In the genomic region with DNA sequence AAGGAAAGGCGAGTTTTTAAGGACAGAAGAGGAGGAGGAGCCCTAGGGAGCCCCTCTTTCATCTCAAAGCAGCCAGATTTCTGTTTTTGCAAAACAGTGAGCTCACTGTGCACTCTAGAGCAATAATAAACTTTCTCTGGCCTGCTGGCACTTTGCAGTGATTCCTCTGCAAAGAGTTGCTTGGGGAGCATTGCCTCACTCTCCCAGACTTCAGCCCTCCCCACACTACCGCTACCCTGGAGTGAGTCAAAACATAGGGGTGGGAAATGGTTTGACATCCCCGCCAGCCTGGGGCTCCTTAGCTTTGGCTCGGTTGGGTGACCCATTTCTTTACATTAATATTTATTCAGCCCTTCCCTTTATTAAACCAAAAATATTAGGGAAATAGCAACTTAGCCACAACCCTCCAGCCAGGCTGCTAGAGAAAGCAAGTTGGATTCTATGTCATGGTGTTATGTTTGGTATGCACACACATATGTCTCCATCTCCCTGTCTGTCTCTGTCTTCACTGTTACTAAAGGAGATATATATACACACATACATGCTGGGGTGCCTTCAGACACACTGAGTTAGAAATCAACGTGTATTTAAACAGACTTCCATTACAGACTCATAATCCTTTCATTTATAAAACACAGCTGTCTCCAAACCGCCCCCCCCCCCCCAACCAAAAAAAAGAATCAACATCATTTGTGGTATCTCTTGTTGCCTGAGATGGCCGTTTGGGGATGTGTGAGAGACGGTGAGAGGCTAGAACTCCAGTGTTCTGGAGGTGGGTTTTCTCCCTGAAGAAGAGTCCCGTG, we compare ENCODE assay signal across 8 cellular contexts. TPM values are rescaled to one million over a fixed set of nuclear protein-coding genes. Genes with fewer than 3 reads are reported as not detected.
DNase-seq lines count a peak whose midpoint lies in the region; ATAC-seq and TF ChIP-seq lines count a peak whose summit lies in the region.

No MANE protein-coding gene starts in this region.

- TF ChIP-seq RAD21 in SK-N-SH (IDR thresholded peaks at IDR 0.05; ENCODE audit: low read length) = no peak

- DNase-seq in GM23338 (ENCODE audit: low spot score) (no peak), SK-N-SH (no peak), fibroblast of lung (ENCODE audit: low read depth in 2 of 2) (peak; percentile 85 to 94), progenitor cell of endocrine pancreas (ENCODE audit: low spot score, unreplicated experiment) (no peak), DMS153 (lab: John Stamatoyannopoulos, UW) (no peak), NOMO-1 treated with dmso at 0.1 percent for 144 hours (lab: John Stamatoyannopoulos, UW; ENCODE audit: unreplicated experiment) (no peak)
- no peak for DNase-seq in activated CD4-positive, alpha-beta T cell treated with anti-CD3 and anti-CD28 coated beads for 4 hours

- H3K4me1 ChIP-seq in GM23338 (ENCODE audit: insufficient read depth) (peaks cover 54% of the 10 kb centered on the region), SK-N-SH (ENCODE audit: control insufficient read depth in 1 of 2, insufficient read depth in 2 of 2, low read depth in 1 of 2, low read length in 1 of 2) (peaks cover 39 to 40% of the 10 kb centered on the region in 2 experiments), fibroblast of lung (ENCODE audit: control insufficient read depth, extremely low read depth, insufficient read depth, low read length) (peaks cover 26% of the 10 kb centered on the region)

- peak overlapping the region; percentile 75 for H3K4me3 Mint-ChIP-seq in GM23338
- H3K4me3 Mint-ChIP-seq in progenitor cell of endocrine pancreas (ENCODE audit: low read depth) = peak overlapping the region; percentile 67

- H3K27me3 Mint-ChIP-seq in GM23338 (ENCODE audit: insufficient read depth, low read depth, poor library complexity) (peaks cover 20% of the 10 kb centered on the region), progenitor cell of endocrine pancreas (no peaks in the 10 kb centered on the region)

- POLR2A ChIA-PET in SK-N-SH (lab: Yijun Ruan, JAX) = interaction anchor here (0.7 to 1.1 kb wide), 3 partner anchors 8 to 113 kb away, joined by 3 to 6 read pairs (median 4); no protein-coding TSS in a partner anchor

- peak overlapping the region; percentile 99 for H3K27ac ChIP-seq in GM23338 (ENCODE audit: low read depth)
- peak overlapping the region; percentile 97 to 99 for H3K27ac ChIP-seq in SK-N-SH (ENCODE audit: low read depth in 2 of 2, low read length in 1 of 2)
- peak overlapping the region; percentile 92 for H3K27ac ChIP-seq in fibroblast of lung (ENCODE audit: insufficient read depth, low read length)

- H3K9me2 ChIP-seq in GM23338 (ENCODE audit: insufficient read depth) (no peaks in the 10 kb centered on the region), SK-N-SH (no peaks in the 10 kb centered on the region)

- H3K4me2 ChIP-seq in GM23338 (peak overlapping the region; percentile 86), SK-N-SH (peak overlapping the region; percentile 83), fibroblast of lung (ENCODE audit: extremely low read depth, insufficient read depth, low read length) (peak overlapping the region; percentile 89)

- H3K4me3 ChIP-seq in GM23338 = peak overlapping the region; percentile 50
- no peak overlapping the region; a peak in 1 of 4 replicates for H3K4me3 ChIP-seq in SK-N-SH (ENCODE audit: low read depth in 2 of 2, low read length in 1 of 2)
- peak overlapping the region in 1 of 4 experiments; percentile 74 for H3K4me3 ChIP-seq in fibroblast of lung (replicated peaks in 1 of 4; ENCODE audit: control extremely low read depth in 1 of 4, insufficient read depth in 1 of 4, low read depth in 3 of 4, low read length in 4 of 4)

- no peak overlapping the region for H2AFZ ChIP-seq in GM23338
- no peak overlapping the region for H2AFZ ChIP-seq in SK-N-SH (ENCODE audit: low read depth)
- H2AFZ ChIP-seq in fibroblast of lung (ENCODE audit: low read length) = no peak overlapping the region

- peaks cover 23% of the 10 kb centered on the region for H3K79me2 ChIP-seq in GM23338 (replicated peaks; ENCODE audit: insufficient read depth)
- peaks cover 46% of the 10 kb centered on the region for H3K79me2 ChIP-seq in SK-N-SH (ENCODE audit: insufficient read depth)
- H3K79me2 ChIP-seq in fibroblast of lung (ENCODE audit: control insufficient read depth, insufficient read depth, low read length) = peaks cover 9% of the 10 kb centered on the region

- TF ChIP-seq EP300 in SK-N-SH (IDR thresholded peaks at IDR 0.05; ENCODE audit: borderline replicate concordance in 1 of 2, low read depth in 1 of 2, low read length in 1 of 2) = no peak

- no peaks in the 10 kb centered on the region for H4K20me1 ChIP-seq in GM23338 (replicated peaks; ENCODE audit: insufficient read depth)
- H4K20me1 ChIP-seq in SK-N-SH (ENCODE audit: insufficient read depth) = peaks cover 2% of the 10 kb centered on the region; the same call in 1 of the 2 replicates
- no peaks in the 10 kb centered on the region for H4K20me1 ChIP-seq in fibroblast of lung (ENCODE audit: control insufficient read depth, extremely low read depth, insufficient read depth, low read length)

- peaks cover 24% of the 10 kb centered on the region for H3F3A ChIP-seq in GM23338 (replicated peaks; ENCODE audit: low read depth)
- peaks cover 46% of the 10 kb centered on the region for H3F3A ChIP-seq in SK-N-SH (replicated peaks; ENCODE audit: insufficient read depth)

- H3K27ac Mint-ChIP-seq in GM23338 (peak overlapping the region; percentile 95), progenitor cell of endocrine pancreas (peak overlapping the region; percentile 97)

- no peaks in the 10 kb centered on the region for H3K9me3 ChIP-seq in SK-N-SH
- no peaks in the 10 kb centered on the region for H3K9me3 ChIP-seq in fibroblast of lung (ENCODE audit: control insufficient read depth, insufficient read depth, low read depth, low read length)

- 36% methylated on average over 8 of the region's 9 CpGs for WGBS in SK-N-SH (ENCODE audit: low lambda C conversion rate)

- H3K27me3 ChIP-seq in GM23338 (ENCODE audit: insufficient read depth) = peaks cover 2% of the 10 kb centered on the region; the same call in 1 of the 2 replicates
- H3K27me3 ChIP-seq in SK-N-SH (ENCODE audit: insufficient read depth) = no peaks in the 10 kb centered on the region
- H3K27me3 ChIP-seq in fibroblast of lung (ENCODE audit: control insufficient read depth, insufficient read depth, low read length) = no peaks in the 10 kb centered on the region

- no peak for ATAC-seq in GM23338
- no peak for ATAC-seq in GM19351 (IDR thresholded peaks at IDR 0.05; ENCODE audit: unreplicated experiment)

- H3K36me3 Mint-ChIP-seq in GM23338 (ENCODE audit: low read depth) (no peaks in the 10 kb centered on the region; the same call in none of the 3 replicates), progenitor cell of endocrine pancreas (ENCODE audit: insufficient read depth) (no peaks in the 10 kb centered on the region)

- no peak for TF ChIP-seq CTCF in GM23338 (conservative IDR thresholded peaks at IDR 0.05; ENCODE audit: low read depth in 2 of 2)
- TF ChIP-seq CTCF in SK-N-SH (IDR thresholded peaks at IDR 0.05) = no peak
- no peak for TF ChIP-seq CTCF in fibroblast of lung (conservative IDR thresholded peaks at IDR 0.05 in 1 of 2, IDR thresholded peaks at IDR 0.05 in 1 of 2; ENCODE audit: low read depth in 1 of 2, low read length in 2 of 2)
- no peak for TF ChIP-seq CTCF in progenitor cell of endocrine pancreas (IDR thresholded peaks at IDR 0.05; ENCODE audit: unreplicated experiment)

- H3K9me3 Mint-ChIP-seq in GM23338 = peaks cover 3% of the 10 kb centered on the region; the same call in 1 of the 3 replicates
- no peaks in the 10 kb centered on the region for H3K9me3 Mint-ChIP-seq in progenitor cell of endocrine pancreas (ENCODE audit: low read depth)

- H3K36me3 ChIP-seq in GM23338 (ENCODE audit: insufficient read depth) (no peaks in the 10 kb centered on the region), SK-N-SH (replicated peaks in 1 of 2; ENCODE audit: control insufficient read depth in 1 of 2, insufficient read depth in 2 of 2, low read length in 1 of 2) (no peaks in the 10 kb centered on the region), fibroblast of lung (ENCODE audit: control insufficient read depth, insufficient read depth, low read length) (no peaks in the 10 kb centered on the region)

- H3K9ac ChIP-seq in SK-N-SH (peak overlapping the region; percentile 92; the same call in 1 of the 2 replicates), fibroblast of lung (ENCODE audit: insufficient read depth, low read length) (peak overlapping the region; percentile 77)

- CTCF ChIA-PET in SK-N-SH (lab: Yijun Ruan, JAX) = interaction anchor here (0.7 to 2.2 kb wide), 7 partner anchors 8 to 119 kb away, joined by 3 to 8 read pairs (median 3); no protein-coding TSS in a partner anchor

- H3K4me1 Mint-ChIP-seq in GM23338 (peaks cover 55% of the 10 kb centered on the region), progenitor cell of endocrine pancreas (ENCODE audit: low read depth) (peaks cover 47% of the 10 kb centered on the region)

TF ChIP-seq in GM23338, 12 proteins besides CTCF, POLR2A, EP300 and RAD21 (continues in another document):
- TF ChIP-seq POLR2AphosphoS5 (IDR thresholded peaks at IDR 0.05; ENCODE audit: low read depth) (no peak), NANOG (IDR thresholded peaks at IDR 0.05; ENCODE audit: borderline replicate concordance) (no peak)

TF ChIP-seq in SK-N-SH, 30 proteins besides CTCF, POLR2A, EP300 and RAD21 (continues in another document):
- TF ChIP-seq ELF1 (IDR thresholded peaks at IDR 0.05) (no peak), TCF12 (IDR thresholded peaks at IDR 0.05) (0 out of 2 replicates have a peak, but pooled peaks have one; percentile 7), RCOR1 (IDR thresholded peaks at IDR 0.05; ENCODE audit: low read length) (no peak), SMC3 (IDR thresholded peaks at IDR 0.05; ENCODE audit: low read depth, low read length) (no peak)
- TF ChIP-seq, protein P1, sequence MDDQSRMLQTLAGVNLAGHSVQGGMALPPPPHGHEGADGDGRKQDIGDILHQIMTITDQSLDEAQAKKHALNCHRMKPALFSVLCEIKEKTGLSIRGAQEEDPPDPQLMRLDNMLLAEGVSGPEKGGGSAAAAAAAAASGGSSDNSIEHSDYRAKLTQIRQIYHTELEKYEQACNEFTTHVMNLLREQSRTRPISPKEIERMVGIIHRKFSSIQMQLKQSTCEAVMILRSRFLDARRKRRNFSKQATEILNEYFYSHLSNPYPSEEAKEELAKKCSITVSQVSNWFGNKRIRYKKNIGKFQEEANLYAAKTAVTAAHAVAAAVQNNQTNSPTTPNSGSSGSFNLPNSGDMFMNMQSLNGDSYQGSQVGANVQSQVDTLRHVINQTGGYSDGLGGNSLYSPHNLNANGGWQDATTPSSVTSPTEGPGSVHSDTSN (IDR thresholded peaks at IDR 0.05) = no peak

RNA-seq across cellular contexts. Expression of a gene that starts 3.4 kb away (rescaled TPM):
- 97.8 and 119 TPM in 2 replicates for total RNA-seq in GM23338 (2014; rRNA removed; shearing (Covaris generic))
- 11.2 and 13.2 TPM in 2 replicates for polyA plus RNA-seq in GM23338 (2016; fragmentation: Nextera tagmentation; extraction: Ambion mirVana)
- polyA plus RNA-seq in SK-N-SH (2012; rRNA removed) = 10.9 and 17.1 TPM in 2 replicates
- polyA plus RNA-seq in SK-N-SH (2012; cell fraction: cytosol; rRNA removed) = 9.1 and 14.4 TPM in 2 replicates
- polyA plus RNA-seq in SK-N-SH (2012; cell fraction: nucleus; rRNA removed) = 16.2 and 16.9 TPM in 2 replicates
- total RNA-seq in fibroblast of lung = 36.0 and 45.9 TPM in 2 replicates
- 9.8 and 13.1 TPM in 2 replicates for polyA plus RNA-seq in fibroblast of lung
- 23.8 and 31.3 TPM in 2 replicates for polyA plus RNA-seq in fibroblast of lung (2012)
- polyA minus RNA-seq in fibroblast of lung (ENCODE audit: low replicate concordance) = 10.8 and 15.9 TPM in 2 replicates
- total RNA-seq in progenitor cell of endocrine pancreas = 51.1 and 56.2 TPM in 2 replicates

Comparison
In these comparisons a context has a peak if more than half of its experiments do, and no peak if none do; other contexts are left out.
1. DNase-seq: peak in fibroblast of lung (2 of 2); none in GM23338 (single experiment), SK-N-SH (single experiment), progenitor cell of endocrine pancreas (single experiment), DMS153 (single experiment), NOMO-1 treated with dmso at 0.1 percent for 144 hours (single experiment) and activated CD4-positive, alpha-beta T cell treated with anti-CD3 and anti-CD28 coated beads for 4 hours (0 of 2).
2. Peak in every context shown above with its lines, with median percentiles within 50 percentile points of each other: H3K27ac ChIP-seq and H3K4me2 ChIP-seq.